8 cellular contexts compared by ENCODE assay signal in the genomic region with DNA sequence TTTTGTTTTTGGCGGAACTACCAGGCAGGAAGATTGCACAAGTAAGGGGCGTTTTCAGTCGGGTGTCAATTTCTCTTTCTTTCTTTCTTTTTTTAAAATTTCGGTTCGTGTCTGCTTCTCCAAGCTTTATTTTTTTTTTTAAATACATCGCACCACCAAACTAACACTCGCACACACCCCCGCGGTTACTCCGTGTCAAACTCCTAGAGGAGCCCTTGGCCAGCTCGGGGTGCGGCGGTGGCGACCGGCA. TPM values are rescaled to one million over a fixed set of nuclear protein-coding genes. Genes with fewer than 3 reads are reported as not detected.
DNase-seq lines count a peak whose midpoint lies in the region; ATAC-seq, FAIRE-seq and TF ChIP-seq lines count a peak whose summit lies in the region.

No MANE protein-coding gene starts in this region.

- peak overlapping the region; percentile 81 to 82 for H3K9ac ChIP-seq in colonic mucosa (ENCODE audit: low read depth in 2 of 2, low read length in 2 of 2)

- no peaks in the 10 kb centered on the region for H3K27me3 ChIP-seq in colonic mucosa

- no peak for TF ChIP-seq CTCF in colonic mucosa (IDR thresholded peaks at IDR 0.05)
- TF ChIP-seq CTCF in natural killer cell (IDR thresholded peaks at IDR 0.05): no peak

- no peak for DNase-seq in activated naive CD4-positive, alpha-beta T cell treated with Interleukin-2 at 50 U/mL for 16 hours
- DNase-seq in colonic mucosa (no peak), natural killer cell (no peak), HTR-8/SVneo (ENCODE audit: insufficient read length, low spot score) (no peak), DMS53 (lab: John Stamatoyannopoulos, UW) (no peak)

- peaks cover 19% of the 10 kb centered on the region for H3K4me1 Mint-ChIP-seq in activated naive CD4-positive, alpha-beta T cell treated with anti-CD3 and anti-CD28 coated beads, Interleukin-2, amount 50 U/mL, for 24 hours
- H3K4me1 Mint-ChIP-seq in IgD-negative memory B cell (peaks cover 15 to 17% (median 15%) of the 10 kb centered on the region in 3 donors), natural killer cell (peaks cover 47 to 53% of the 10 kb centered on the region in 2 donors)

- peak overlapping the region; percentile 90 for H3K4me3 ChIP-seq in colonic mucosa

- H3K36me3 Mint-ChIP-seq in activated naive CD4-positive, alpha-beta T cell treated with anti-CD3 and anti-CD28 coated beads, Interleukin-2, amount 50 U/mL, for 24 hours: no peaks in the 10 kb centered on the region
- H3K36me3 Mint-ChIP-seq in IgD-negative memory B cell (no peaks in the 10 kb centered on the region), natural killer cell (no peaks in the 10 kb centered on the region)

- peak overlapping the region; percentile 4 for H3K27ac Mint-ChIP-seq in activated naive CD4-positive, alpha-beta T cell treated with anti-CD3 and anti-CD28 coated beads, Interleukin-2, amount 50 U/mL, for 24 hours
- H3K27ac Mint-ChIP-seq in IgD-negative memory B cell (peak overlapping the region in 1 of 3 donors; percentile 90), natural killer cell (peak overlapping the region; percentile 91 to 92)

- ATAC-seq in natural killer cell (peak in 1 of 3 donors; percentile 38), HG02884 (IDR thresholded peaks at IDR 0.05; ENCODE audit: unreplicated experiment) (no peak)

- no peaks in the 10 kb centered on the region for H3K36me3 ChIP-seq in colonic mucosa

- no peaks in the 10 kb centered on the region for H3K4me1 ChIP-seq in colonic mucosa

- no peaks in the 10 kb centered on the region for H3K9me3 ChIP-seq in colonic mucosa

- intact Hi-C loops in colonic mucosa (cut with DNase I) (loop anchor here (5.0 kb wide), 2 partner anchors 47 to 68 kb away; no protein-coding TSS in a partner anchor), natural killer cell (cut with micrococcal nuclease) (loop anchor here (5.0 to 10.0 kb wide), 3 partner anchors 67 to 181 kb away; no protein-coding TSS in a partner anchor)

- no peak for FAIRE-seq in HTR-8/SVneo (lab: Jason Lieb, UNC)

- H3K4me3 Mint-ChIP-seq in activated naive CD4-positive, alpha-beta T cell treated with anti-CD3 and anti-CD28 coated beads, Interleukin-2, amount 50 U/mL, for 24 hours: peak overlapping the region; percentile 97
- peak overlapping the region; percentile 92 to 99 (median 98) for H3K4me3 Mint-ChIP-seq in IgD-negative memory B cell
- H3K4me3 Mint-ChIP-seq in natural killer cell: peak overlapping the region; percentile 100

- no peaks in the 10 kb centered on the region for H3K9me3 Mint-ChIP-seq in activated naive CD4-positive, alpha-beta T cell treated with anti-CD3 and anti-CD28 coated beads, Interleukin-2, amount 50 U/mL, for 24 hours
- H3K9me3 Mint-ChIP-seq in IgD-negative memory B cell (no peaks in the 10 kb centered on the region), natural killer cell (no peaks in the 10 kb centered on the region)

- H3K27ac ChIP-seq in colonic mucosa: peak overlapping the region; percentile 97

- peaks cover 5% of the 10 kb centered on the region for H3K27me3 Mint-ChIP-seq in activated naive CD4-positive, alpha-beta T cell treated with anti-CD3 and anti-CD28 coated beads, Interleukin-2, amount 50 U/mL, for 24 hours
- peaks cover 24% of the 10 kb centered on the region for H3K27me3 Mint-ChIP-seq in IgD-negative memory B cell
- no peaks in the 10 kb centered on the region for H3K27me3 Mint-ChIP-seq in natural killer cell (ENCODE audit: low read depth in 2 of 2)

RNA-seq across cellular contexts. Expression of a gene that starts 0.3 kb away (rescaled TPM):
- 76.7 TPM for polyA plus RNA-seq in IgD-negative memory B cell
- total RNA-seq in colonic mucosa (10 to 100 TPM; 72.7 to 80.1 TPM), natural killer cell (100 to 1,000 TPM; 584 to 715 (median 591) TPM)

Comparison
In these comparisons a context has a peak if more than half of its experiments do, and no peak if none do; other contexts are left out.
1. RNA of a gene that starts 0.3 kb away (total RNA-seq): 584 to 715 TPM in natural killer cell; 72.7 to 80.1 TPM in colonic mucosa; every median in the first group is over 4 times any median in the second.
2. Peak in every context shown above with its lines, with median percentiles within 50 percentile points of each other: H3K4me3 Mint-ChIP-seq.